In the genomic region with DNA sequence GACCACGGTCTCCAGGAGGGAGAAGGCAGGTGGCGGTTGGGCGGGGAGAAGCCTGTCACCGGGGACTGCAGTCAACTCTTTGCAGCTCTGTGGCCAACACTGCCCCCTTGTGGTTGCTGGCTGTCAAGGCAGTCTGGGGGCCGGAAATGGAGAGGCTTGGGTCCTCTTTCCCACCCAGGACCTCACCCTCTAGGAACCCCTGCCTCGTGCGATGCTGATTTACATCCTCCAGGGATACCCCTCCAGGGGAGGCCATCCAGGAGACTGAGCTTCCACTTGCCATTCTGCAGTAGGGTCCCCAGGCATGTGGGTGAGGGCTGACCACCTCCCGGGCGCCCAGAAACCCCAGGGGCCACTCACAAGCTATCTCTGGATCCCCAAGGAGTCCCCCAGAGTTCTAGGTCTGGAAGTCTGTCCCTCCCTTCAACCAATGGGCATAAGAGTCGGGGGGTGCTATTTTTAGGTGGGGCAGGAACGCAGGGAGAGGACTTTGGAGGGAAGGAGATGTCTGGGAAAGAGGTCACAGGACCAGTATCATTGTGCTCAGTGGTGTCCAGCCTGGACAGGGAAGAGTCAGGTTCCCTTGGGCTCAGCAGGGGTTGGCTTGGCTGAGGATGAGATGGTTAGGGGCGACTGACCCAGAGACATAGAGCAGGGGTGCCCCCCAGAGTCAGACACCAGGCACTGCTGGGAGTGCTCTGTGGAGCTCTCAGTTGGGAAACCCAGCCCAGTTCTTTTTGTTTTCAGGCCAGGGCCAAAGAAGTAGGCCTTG, we compare ENCODE assay signal across 1 cellular context.
TF ChIP-seq lines count a peak whose summit lies in the region.

No MANE protein-coding gene starts in this region.

TF ChIP-seq in HEK293, 187 proteins besides CTCF, POLR2A, EP300 and RAD21 (continued from another document):
- TF ChIP-seq, protein P1, sequence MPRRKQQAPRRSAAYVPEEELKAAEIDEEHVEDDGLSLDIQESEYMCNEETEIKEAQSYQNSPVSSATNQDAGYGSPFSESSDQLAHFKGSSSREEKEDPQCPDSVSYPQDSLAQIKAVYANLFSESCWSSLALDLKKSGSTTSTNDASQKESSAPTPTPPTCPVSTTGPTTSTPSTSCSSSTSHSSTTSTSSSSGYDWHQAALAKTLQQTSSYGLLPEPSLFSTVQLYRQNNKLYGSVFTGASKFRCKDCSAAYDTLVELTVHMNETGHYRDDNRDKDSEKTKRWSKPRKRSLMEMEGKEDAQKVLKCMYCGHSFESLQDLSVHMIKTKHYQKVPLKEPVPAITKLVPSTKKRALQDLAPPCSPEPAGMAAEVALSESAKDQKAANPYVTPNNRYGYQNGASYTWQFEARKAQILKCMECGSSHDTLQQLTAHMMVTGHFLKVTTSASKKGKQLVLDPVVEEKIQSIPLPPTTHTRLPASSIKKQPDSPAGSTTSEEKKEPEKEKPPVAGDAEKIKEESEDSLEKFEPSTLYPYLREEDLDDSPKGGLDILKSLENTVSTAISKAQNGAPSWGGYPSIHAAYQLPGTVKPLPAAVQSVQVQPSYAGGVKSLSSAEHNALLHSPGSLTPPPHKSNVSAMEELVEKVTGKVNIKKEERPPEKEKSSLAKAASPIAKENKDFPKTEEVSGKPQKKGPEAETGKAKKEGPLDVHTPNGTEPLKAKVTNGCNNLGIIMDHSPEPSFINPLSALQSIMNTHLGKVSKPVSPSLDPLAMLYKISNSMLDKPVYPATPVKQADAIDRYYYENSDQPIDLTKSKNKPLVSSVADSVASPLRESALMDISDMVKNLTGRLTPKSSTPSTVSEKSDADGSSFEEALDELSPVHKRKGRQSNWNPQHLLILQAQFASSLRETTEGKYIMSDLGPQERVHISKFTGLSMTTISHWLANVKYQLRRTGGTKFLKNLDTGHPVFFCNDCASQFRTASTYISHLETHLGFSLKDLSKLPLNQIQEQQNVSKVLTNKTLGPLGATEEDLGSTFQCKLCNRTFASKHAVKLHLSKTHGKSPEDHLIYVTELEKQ (tag by site-specific recombination; IDR thresholded peaks at IDR 0.05; ENCODE audit: borderline replicate concordance): no peak
- TF ChIP-seq SCRT2 (tag by site-specific recombination; IDR thresholded peaks at IDR 0.05): no peak
- TF ChIP-seq, protein P2, sequence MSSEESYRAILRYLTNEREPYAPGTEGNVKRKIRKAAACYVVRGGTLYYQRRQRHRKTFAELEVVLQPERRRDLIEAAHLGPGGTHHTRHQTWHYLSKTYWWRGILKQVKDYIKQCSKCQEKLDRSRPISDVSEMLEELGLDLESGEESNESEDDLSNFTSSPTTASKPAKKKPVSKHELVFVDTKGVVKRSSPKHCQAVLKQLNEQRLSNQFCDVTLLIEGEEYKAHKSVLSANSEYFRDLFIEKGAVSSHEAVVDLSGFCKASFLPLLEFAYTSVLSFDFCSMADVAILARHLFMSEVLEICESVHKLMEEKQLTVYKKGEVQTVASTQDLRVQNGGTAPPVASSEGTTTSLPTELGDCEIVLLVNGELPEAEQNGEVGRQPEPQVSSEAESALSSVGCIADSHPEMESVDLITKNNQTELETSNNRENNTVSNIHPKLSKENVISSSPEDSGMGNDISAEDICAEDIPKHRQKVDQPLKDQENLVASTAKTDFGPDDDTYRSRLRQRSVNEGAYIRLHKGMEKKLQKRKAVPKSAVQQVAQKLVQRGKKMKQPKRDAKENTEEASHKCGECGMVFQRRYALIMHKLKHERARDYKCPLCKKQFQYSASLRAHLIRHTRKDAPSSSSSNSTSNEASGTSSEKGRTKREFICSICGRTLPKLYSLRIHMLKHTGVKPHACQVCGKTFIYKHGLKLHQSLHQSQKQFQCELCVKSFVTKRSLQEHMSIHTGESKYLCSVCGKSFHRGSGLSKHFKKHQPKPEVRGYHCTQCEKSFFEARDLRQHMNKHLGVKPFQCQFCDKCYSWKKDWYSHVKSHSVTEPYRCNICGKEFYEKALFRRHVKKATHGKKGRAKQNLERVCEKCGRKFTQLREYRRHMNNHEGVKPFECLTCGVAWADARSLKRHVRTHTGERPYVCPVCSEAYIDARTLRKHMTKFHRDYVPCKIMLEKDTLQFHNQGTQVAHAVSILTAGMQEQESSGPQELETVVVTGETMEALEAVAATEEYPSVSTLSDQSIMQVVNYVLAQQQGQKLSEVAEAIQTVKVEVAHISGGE (tag by site-specific recombination; conservative IDR thresholded peaks at IDR 0.05; ENCODE audit: low read depth): 0 out of 2 replicates have a peak, but pooled peaks have one; percentile 9
- TF ChIP-seq GLI4 (tag by site-specific recombination; IDR thresholded peaks at IDR 0.05): no peak
- TF ChIP-seq ZNF707 (tag by site-specific recombination; IDR thresholded peaks at IDR 0.05): no peak
- TF ChIP-seq ZNF302 (tag by site-specific recombination; IDR thresholded peaks at IDR 0.05; ENCODE audit: low read depth): no peak
- TF ChIP-seq WT1 (tag by site-specific recombination; IDR thresholded peaks at IDR 0.05): no peak
- peak; percentile 31; the same call in 1 of the 2 replicates for TF ChIP-seq ZBTB20 (tag by site-specific recombination; IDR thresholded peaks at IDR 0.05)
- no peak for TF ChIP-seq ZSCAN16 (tag by site-specific recombination; IDR thresholded peaks at IDR 0.05)
- TF ChIP-seq, protein P3, sequence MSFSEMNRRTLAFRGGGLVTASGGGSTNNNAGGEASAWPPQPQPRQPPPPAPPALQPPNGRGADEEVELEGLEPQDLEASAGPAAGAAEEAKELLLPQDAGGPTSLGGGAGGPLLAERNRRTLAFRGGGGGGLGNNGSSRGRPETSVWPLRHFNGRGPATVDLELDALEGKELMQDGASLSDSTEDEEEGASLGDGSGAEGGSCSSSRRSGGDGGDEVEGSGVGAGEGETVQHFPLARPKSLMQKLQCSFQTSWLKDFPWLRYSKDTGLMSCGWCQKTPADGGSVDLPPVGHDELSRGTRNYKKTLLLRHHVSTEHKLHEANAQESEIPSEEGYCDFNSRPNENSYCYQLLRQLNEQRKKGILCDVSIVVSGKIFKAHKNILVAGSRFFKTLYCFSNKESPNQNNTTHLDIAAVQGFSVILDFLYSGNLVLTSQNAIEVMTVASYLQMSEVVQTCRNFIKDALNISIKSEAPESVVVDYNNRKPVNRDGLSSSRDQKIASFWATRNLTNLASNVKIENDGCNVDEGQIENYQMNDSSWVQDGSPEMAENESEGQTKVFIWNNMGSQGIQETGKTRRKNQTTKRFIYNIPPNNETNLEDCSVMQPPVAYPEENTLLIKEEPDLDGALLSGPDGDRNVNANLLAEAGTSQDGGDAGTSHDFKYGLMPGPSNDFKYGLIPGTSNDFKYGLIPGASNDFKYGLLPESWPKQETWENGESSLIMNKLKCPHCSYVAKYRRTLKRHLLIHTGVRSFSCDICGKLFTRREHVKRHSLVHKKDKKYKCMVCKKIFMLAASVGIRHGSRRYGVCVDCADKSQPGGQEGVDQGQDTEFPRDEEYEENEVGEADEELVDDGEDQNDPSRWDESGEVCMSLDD (tag by site-specific recombination; IDR thresholded peaks at IDR 0.05): peak; percentile 56; the same call in 1 of the 2 replicates
- TF ChIP-seq ZNF354C (tag by site-specific recombination; IDR thresholded peaks at IDR 0.05; ENCODE audit: borderline replicate concordance, low read depth): no peak
- peak; percentile 94 for TF ChIP-seq ZNF2 (tag by site-specific recombination; IDR thresholded peaks at IDR 0.05)
- no peak for TF ChIP-seq ZNF248 (tag by site-specific recombination; IDR thresholded peaks at IDR 0.05)
- TF ChIP-seq, protein P4, sequence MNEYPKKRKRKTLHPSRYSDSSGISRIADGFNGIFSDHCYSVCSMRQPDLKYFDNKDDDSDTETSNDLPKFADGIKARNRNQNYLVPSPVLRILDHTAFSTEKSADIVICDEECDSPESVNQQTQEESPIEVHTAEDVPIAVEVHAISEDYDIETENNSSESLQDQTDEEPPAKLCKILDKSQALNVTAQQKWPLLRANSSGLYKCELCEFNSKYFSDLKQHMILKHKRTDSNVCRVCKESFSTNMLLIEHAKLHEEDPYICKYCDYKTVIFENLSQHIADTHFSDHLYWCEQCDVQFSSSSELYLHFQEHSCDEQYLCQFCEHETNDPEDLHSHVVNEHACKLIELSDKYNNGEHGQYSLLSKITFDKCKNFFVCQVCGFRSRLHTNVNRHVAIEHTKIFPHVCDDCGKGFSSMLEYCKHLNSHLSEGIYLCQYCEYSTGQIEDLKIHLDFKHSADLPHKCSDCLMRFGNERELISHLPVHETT (tag by site-specific recombination; IDR thresholded peaks at IDR 0.05): no peak
